In genomic region chr11:122505304-122506006, GRCh38 we compare ENCODE assay signal across 8 cellular contexts.
DNase-seq lines count a peak whose midpoint lies in the region; ATAC-seq and TF ChIP-seq lines count a peak whose summit lies in the region.

No MANE protein-coding gene starts in this region.

- no peaks in the 10 kb centered on the region for H3K4me1 ChIP-seq in right lobe of liver

- no peaks in the 10 kb centered on the region for H3K9me3 ChIP-seq in right lobe of liver

- TF ChIP-seq CTCF in dorsolateral prefrontal cortex (IDR thresholded peaks at IDR 0.05 in 54 of 56, conservative IDR thresholded peaks at IDR 0.05 in 2 of 56; ENCODE audit: low read depth in 1 of 56, partially characterized antibody in 56 of 56) (peak; percentile 69 to 98 (median 92)), right lobe of liver (IDR thresholded peaks at IDR 0.05) (peak; percentile 79 to 91 (median 86))

- TF ChIP-seq POLR2A in right lobe of liver (IDR thresholded peaks at IDR 0.05) = no peak

- intact Hi-C loops in dorsolateral prefrontal cortex (cut with DNase I) = loop anchor here (2.0 to 10.0 kb wide), 9 partner anchors 211 to 1181 kb away; no protein-coding TSS in a partner anchor
- intact Hi-C loops in right lobe of liver (cut with DNase I) = loop anchor here in 1 of 2 donors (5.0 to 10.0 kb wide), 2 partner anchors 288 to 851 kb away; no protein-coding TSS in a partner anchor

- DNase-seq in NCI-H1694 (lab: John Stamatoyannopoulos, UW) (peak; percentile 1), NCI-H1694 treated with DMSO at 0.1 percent for 48 hours (lab: John Stamatoyannopoulos, UW) (no peak), NCI-H2227 treated with DMSO at 0.1 percent for 48 hours (lab: John Stamatoyannopoulos, UW) (peak; percentile 81), dorsolateral prefrontal cortex (peak; percentile 71 to 91 (median 86)), right lobe of liver (peak; percentile 72 to 77 (median 77))
- peak; percentile 19 to 39 for DNase-seq in activated CD4-positive, alpha-beta T cell treated with anti-CD3 and anti-CD28 coated beads for 24 hours (ENCODE audit: low read depth in 2 of 2)
- DNase-seq in stimulated activated CD4-positive, alpha-beta T cell treated with anti-CD3 and anti-CD28 coated beads, TNF-alpha, amount 100 ng/mL, for 24 hours (ENCODE audit: low read depth in 3 of 3) = peak; percentile 10 to 35 (median 15)

- WGBS in right lobe of liver (ENCODE audit: insufficient coverage, low coverage, low lambda C conversion rate, missing lambda C conversion rate) = 32% methylated on average over 4 of the region's 8 CpGs

- H3K4me3 ChIP-seq in dorsolateral prefrontal cortex (peak overlapping the region in 2 of 59 donors; percentile 0 to 7), right lobe of liver (no peak overlapping the region)

- ATAC-seq in HG03066 (IDR thresholded peaks at IDR 0.05; ENCODE audit: low read depth, unreplicated experiment) (peak; percentile 65), right lobe of liver (peak; percentile 100)

- peak overlapping the region in 26 of 59 donors; percentile 6 to 75 (median 52) for H3K27ac ChIP-seq in dorsolateral prefrontal cortex
- no peak overlapping the region for H3K27ac ChIP-seq in right lobe of liver

- H3K36me3 ChIP-seq in right lobe of liver = no peaks in the 10 kb centered on the region

- no peaks in the 10 kb centered on the region for H3K27me3 ChIP-seq in dorsolateral prefrontal cortex
- H3K27me3 ChIP-seq in right lobe of liver = no peaks in the 10 kb centered on the region
